22 cellular contexts compared by ENCODE assay signal in the genomic region with DNA sequence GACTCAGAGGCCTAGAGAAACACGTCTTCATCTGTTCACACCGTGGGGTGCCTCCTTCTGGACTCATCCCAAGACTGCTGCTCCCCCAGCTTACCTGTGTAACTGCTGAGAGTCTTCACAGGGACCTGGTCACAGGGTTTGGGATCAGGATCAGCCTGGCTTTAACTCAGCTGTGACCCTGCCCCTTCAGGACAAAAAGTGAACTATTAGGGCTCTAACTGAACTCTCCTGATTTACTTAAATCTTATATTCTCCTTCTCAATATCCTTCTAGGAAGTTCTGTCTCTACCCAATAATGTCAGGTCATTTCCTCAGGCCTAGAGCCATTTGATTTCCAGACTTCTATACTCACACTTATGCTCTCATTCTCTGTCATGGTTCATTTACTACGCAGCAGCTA.
"Had no signal": no experiment of that assay in that cellular context is flagged by ENCODE, and none has a peak within 500 bp of the region (broad histone marks: within the 10 kb centered on the region; RNA-seq: fewer than 3 reads in every experiment).

No MANE protein-coding gene starts in this region.

- H3K36me3 Mint-ChIP-seq: naive B cell had no signal

- H3K9me3 ChIP-seq: mucosa of descending colon, right lobe of liver, tibial nerve, uterus had no signal

- H3K4me3 Mint-ChIP-seq: activated CD4-positive, alpha-beta T cell treated with anti-CD3 and anti-CD28 coated beads, Interleukin-2, amount 10 ng/mL, durations not matched to agents 24 days and 14 days; activated T-cell treated with anti-CD3 and anti-CD28 coated beads, Interleukin-2, amount 50 U/mL, for 4 hours; neural crest cell; stimulated activated naive CD8-positive, alpha-beta T cell treated with anti-CD3 and anti-CD28 coated beads, Interleukin-15, Interleukin-2, amounts not matched to agents 100 ng/mL and 50 ng/mL, for 24 hours had no signal

- H3K27me3 ChIP-seq: dorsolateral prefrontal cortex, right lobe of liver, uterus had no signal

- H3K9me3 Mint-ChIP-seq: activated CD4-positive, alpha-beta T cell treated with anti-CD3 and anti-CD28 coated beads, Interleukin-2, amount 10 ng/mL, durations not matched to agents 24 days and 14 days; activated T-cell treated with anti-CD3 and anti-CD28 coated beads, Interleukin-2, amount 50 U/mL, for 4 hours; naive B cell; neural crest cell; stimulated activated naive CD8-positive, alpha-beta T cell treated with anti-CD3 and anti-CD28 coated beads, Interleukin-15, Interleukin-2, amounts not matched to agents 100 ng/mL and 50 ng/mL, for 24 hours had no signal

- H3K4me3 ChIP-seq: dorsolateral prefrontal cortex, mucosa of descending colon, right lobe of liver, tibial nerve, uterus had no signal

- H3K27me3 Mint-ChIP-seq: naive B cell; stimulated activated naive CD8-positive, alpha-beta T cell treated with anti-CD3 and anti-CD28 coated beads, Interleukin-15, Interleukin-2, amounts not matched to agents 100 ng/mL and 50 ng/mL, for 24 hours had no signal

- H3K4me1 Mint-ChIP-seq: activated CD4-positive, alpha-beta T cell treated with anti-CD3 and anti-CD28 coated beads, Interleukin-2, amount 10 ng/mL, durations not matched to agents 24 days and 14 days had no signal

- H3K27ac ChIP-seq: brain microvascular endothelial cell, dorsolateral prefrontal cortex, right lobe of liver, tibial nerve, uterus had no signal

- DNase-seq: activated CD4-positive, alpha-beta T cell treated with anti-CD3 and anti-CD28 coated beads, Interleukin-2, amount 10 ng/mL, durations not matched to agents 24 days and 14 days; activated CD8-positive, alpha-beta memory T cell treated with anti-CD3 and anti-CD28 coated beads, Interleukin-2, amount 50 U/mL, for 4 hours; activated naive CD4-positive, alpha-beta T cell treated with anti-CD3 and anti-CD28 coated beads, Interleukin-2, amount 50 U/mL, for 16 hours; activated T-cell treated with anti-CD3 and anti-CD28 coated beads, Interleukin-2, amount 50 U/mL, for 4 hours; aorta; brain microvascular endothelial cell; central memory CD4-positive, alpha-beta T cell; dorsolateral prefrontal cortex; foreskin melanocyte; left ventricle myocardium superior; mucosa of descending colon; naive B cell; right lobe of liver; small intestine; stimulated activated CD4-positive, alpha-beta T cell treated with anti-CD3 and anti-CD28 coated beads, Interleukin-15, amount 100 ng/mL, for 24 hours; stimulated activated CD4-positive, alpha-beta T cell treated with anti-CD3 and anti-CD28 coated beads, Interleukin-2, amount 100 ng/mL, for 48 hours; T-helper 9 cell; uterus had no signal

- H3K27ac Mint-ChIP-seq: activated CD4-positive, alpha-beta T cell treated with anti-CD3 and anti-CD28 coated beads, Interleukin-2, amount 10 ng/mL, durations not matched to agents 24 days and 14 days; stimulated activated naive CD8-positive, alpha-beta T cell treated with anti-CD3 and anti-CD28 coated beads, Interleukin-15, Interleukin-2, amounts not matched to agents 100 ng/mL and 50 ng/mL, for 24 hours had no signal

- H3K4me1 ChIP-seq: right lobe of liver, uterus had no signal

- FAIRE-seq: colon, small intestine had no signal

- H3K36me3 ChIP-seq: brain microvascular endothelial cell, right lobe of liver, tibial nerve, uterus had no signal
